ENCODE assay signal across 19 cellular contexts in the genomic region with DNA sequence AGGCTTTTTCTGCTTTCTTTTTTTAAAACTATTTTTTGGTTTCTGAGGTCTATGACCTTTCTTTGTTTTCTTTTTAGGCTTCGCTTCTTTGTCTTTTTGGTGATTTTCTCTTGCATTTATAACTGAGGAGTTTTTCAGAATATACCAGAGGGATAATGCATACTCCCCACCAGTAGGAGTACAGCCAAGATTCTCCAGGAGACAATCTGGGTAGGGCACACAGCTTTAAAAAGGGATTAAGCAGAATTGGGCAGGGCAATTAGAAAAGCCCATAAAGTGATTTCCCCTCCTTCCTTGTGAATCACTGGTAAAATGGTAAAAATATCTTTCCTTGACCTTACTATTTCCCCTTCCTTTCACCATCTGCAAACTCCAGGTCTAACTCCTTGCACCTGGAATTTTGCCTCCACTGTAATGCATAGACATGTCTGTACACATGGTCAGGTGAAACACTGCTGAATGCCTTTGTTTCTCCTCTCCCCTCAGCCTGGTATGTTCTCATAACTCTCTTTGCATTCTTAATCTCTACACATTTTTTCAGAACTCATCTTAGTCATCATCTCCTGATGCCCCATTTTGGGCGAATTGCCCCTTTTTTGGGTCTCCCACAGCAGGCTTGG.
DNase-seq lines count a peak whose midpoint lies in the region; TF ChIP-seq lines count a peak whose summit lies in the region.
"Had no signal": no experiment of that assay in that cellular context is flagged by ENCODE, and none has a peak within 500 bp of the region (broad histone marks: within the 10 kb centered on the region; RNA-seq: fewer than 3 reads in every experiment).

No MANE protein-coding gene starts in this region.

- no peak overlapping the region for H3K9ac ChIP-seq in endodermal cell (ENCODE audit: extremely low read depth, low read length, poor library complexity, severe bottlenecking)

- peaks cover 10% of the 10 kb centered on the region for H3K4me1 ChIP-seq in endodermal cell (ENCODE audit: control insufficient read depth, insufficient read depth, low read length)
- H3K4me1 ChIP-seq in transverse colon: peaks cover 0 to 13% (median 4%) of the 10 kb centered on the region in 4 donors

- H3K9me3 Mint-ChIP-seq in activated T-cell treated with anti-CD3 and anti-CD28 coated beads, Interleukin-2, amount 50 U/mL, for 24 hours: peaks cover 4% of the 10 kb centered on the region
- peaks cover 4% of the 10 kb centered on the region for H3K9me3 Mint-ChIP-seq in endodermal cell
- H3K9me3 Mint-ChIP-seq in osteocyte (ENCODE audit: unreplicated experiment): no peaks in the 10 kb centered on the region
- H3K9me3 Mint-ChIP-seq: activated T-helper 1 cell treated with anti-CD3 and anti-CD28 coated beads, Interleukin-12 subunit alpha, Interleukin-12 subunit beta, Interleukin-2, Interleukin-4 antibody, amounts not matched to agents 30 ng/mL and 10 ng/mL and 1 ng/mL, durations not matched to agents 14 hours and 24 hours and 36 hours had no signal

- intact Hi-C loops in transverse colon (cut with DNase I; ENCODE audit: low total_unique reads): no loop called here

- 74% methylated on average over 2 of the region's 2 CpGs; no CpG with 5 or more reads in 1 of the 2 experiments for WGBS in endodermal cell (ENCODE audit: insufficient coverage in 1 of 2, insufficient read length in 1 of 2), 2 experiments
- WGBS in transverse colon (ENCODE audit: low coverage in 1 of 2), 2 donors: 82 to 92% methylated on average over 2 of the region's 2 CpGs

- H3K27ac ChIP-seq in RWPE1 (no peak overlapping the region), endodermal cell (ENCODE audit: low read depth, low read length) (no peak overlapping the region), transverse colon (no peak overlapping the region)
- H3K27ac ChIP-seq: cardiac muscle cell, dorsolateral prefrontal cortex, esophagus muscularis mucosa had no signal

- no peak for TF ChIP-seq POLR2A in transverse colon (IDR thresholded peaks at IDR 0.05)

- H3K4me3 Mint-ChIP-seq in activated T-cell treated with anti-CD3 and anti-CD28 coated beads, Interleukin-2, amount 50 U/mL, for 24 hours: no peak overlapping the region
- no peak overlapping the region for H3K4me3 Mint-ChIP-seq in endodermal cell
- no peak overlapping the region for H3K4me3 Mint-ChIP-seq in osteocyte (ENCODE audit: unreplicated experiment)
- H3K4me3 Mint-ChIP-seq: activated T-helper 1 cell treated with anti-CD3 and anti-CD28 coated beads, Interleukin-12 subunit alpha, Interleukin-12 subunit beta, Interleukin-2, Interleukin-4 antibody, amounts not matched to agents 30 ng/mL and 10 ng/mL and 1 ng/mL, durations not matched to agents 14 hours and 24 hours and 36 hours had no signal

- POLR2A ChIA-PET in RWPE1 (lab: Yijun Ruan, JAX; ENCODE audit: low non-redundant PET): no interaction called here

- peaks cover 31% of the 10 kb centered on the region for H3K4me1 Mint-ChIP-seq in activated T-cell treated with anti-CD3 and anti-CD28 coated beads, Interleukin-2, amount 50 U/mL, for 24 hours (ENCODE audit: low read depth)
- H3K4me1 Mint-ChIP-seq in endodermal cell (peaks cover 21% of the 10 kb centered on the region), osteocyte (ENCODE audit: unreplicated experiment) (no peaks in the 10 kb centered on the region)

- no peak for DNase-seq in activated T-cell treated with anti-CD3 and anti-CD28 coated beads, Interleukin-2, amount 50 U/mL, for 24 hours
- no peak for DNase-seq in activated T-cell treated with anti-CD3 and anti-CD28 coated beads, Interleukin-2, amount 50 U/mL, for 48 hours
- DNase-seq in RWPE1 (ENCODE audit: low spot score): peak; percentile 27
- DNase-seq in endodermal cell: no peak
- no peak for DNase-seq in osteocyte (ENCODE audit: extremely low spot score, unreplicated experiment)
- no peak for DNase-seq in DMS153 treated with DMSO at 0.1 percent for 48 hours (lab: John Stamatoyannopoulos, UW; ENCODE audit: unreplicated experiment)
- DNase-seq in AG08396 (ENCODE audit: low spot score): no peak
- DNase-seq in transverse colon: no peak
- DNase-seq: activated CD4-positive, alpha-beta T cell treated with anti-CD3 and anti-CD28 coated beads for 1 hour; dorsolateral prefrontal cortex; NCI-H1417 treated with DMSO at 0.1 percent for 48 hours; NCI-H510A treated with DMSO at 0.1 percent for 48 hours; retina; Right ventricle myocardium superior; stimulated activated CD4-positive, alpha-beta T cell treated with anti-CD3 and anti-CD28 coated beads, Interleukin-12 subunit alpha, Interleukin-12 subunit beta, amount 100 ng/mL, for 4 hours; substantia nigra had no signal

- no peak for TF ChIP-seq EP300 in transverse colon (IDR thresholded peaks at IDR 0.05; ENCODE audit: low read depth)

- no peaks in the 10 kb centered on the region for H3K27me3 ChIP-seq in endodermal cell (ENCODE audit: control insufficient read depth, insufficient read depth, low read length, poor library complexity, severe bottlenecking)
- no peaks in the 10 kb centered on the region for H3K27me3 ChIP-seq in transverse colon
- H3K27me3 ChIP-seq: cardiac muscle cell, esophagus muscularis mucosa had no signal

- in situ Hi-C loops in transverse colon (cut with MboI; ENCODE audit: low pct_ligation_motif_present in 1 of 4, low pct_unique_long_range_greater_than_20kb in 1 of 4, low sequenced_read_pairs in 3 of 4): no loop called here

- H3K36me3 Mint-ChIP-seq in activated T-cell treated with anti-CD3 and anti-CD28 coated beads, Interleukin-2, amount 50 U/mL, for 24 hours (ENCODE audit: low read depth): peaks cover 40% of the 10 kb centered on the region
- H3K36me3 Mint-ChIP-seq in endodermal cell (ENCODE audit: low read depth) (no peaks in the 10 kb centered on the region), osteocyte (ENCODE audit: unreplicated experiment) (peaks cover 5% of the 10 kb centered on the region)

- TF ChIP-seq CTCF in RWPE1 (conservative IDR thresholded peaks at IDR 0.05; ENCODE audit: low read depth) (0 out of 2 replicates have a peak, but pooled peaks have one; percentile 11), endodermal cell (conservative IDR thresholded peaks at IDR 0.05) (peak; percentile 57), osteocyte (IDR thresholded peaks at IDR 0.05) (no peak), transverse colon (IDR thresholded peaks at IDR 0.05) (no peak)

- H3K36me3 ChIP-seq in endodermal cell (ENCODE audit: control insufficient read depth, insufficient read depth, low read length) (no peaks in the 10 kb centered on the region), transverse colon (no peaks in the 10 kb centered on the region)
- H3K36me3 ChIP-seq: cardiac muscle cell had no signal

- H3K27ac Mint-ChIP-seq in activated T-cell treated with anti-CD3 and anti-CD28 coated beads, Interleukin-2, amount 50 U/mL, for 24 hours: peak overlapping the region; percentile 39
- H3K27ac Mint-ChIP-seq in endodermal cell (no peak overlapping the region), osteocyte (ENCODE audit: unreplicated experiment) (peak overlapping the region; percentile 1)
- H3K27ac Mint-ChIP-seq: activated T-helper 1 cell treated with anti-CD3 and anti-CD28 coated beads, Interleukin-12 subunit alpha, Interleukin-12 subunit beta, Interleukin-2, Interleukin-4 antibody, amounts not matched to agents 30 ng/mL and 10 ng/mL and 1 ng/mL, durations not matched to agents 14 hours and 24 hours and 36 hours had no signal

- H3K9me3 ChIP-seq in endodermal cell (ENCODE audit: control insufficient read depth, low read length) (no peaks in the 10 kb centered on the region), transverse colon (no peaks in the 10 kb centered on the region)
- H3K9me3 ChIP-seq: esophagus muscularis mucosa had no signal

- CTCF ChIA-PET in RWPE1 (lab: Yijun Ruan, JAX): no interaction called here

- H3K27me3 Mint-ChIP-seq in activated T-cell treated with anti-CD3 and anti-CD28 coated beads, Interleukin-2, amount 50 U/mL, for 24 hours: no peaks in the 10 kb centered on the region
- no peaks in the 10 kb centered on the region for H3K27me3 Mint-ChIP-seq in endodermal cell (ENCODE audit: insufficient read depth)
- H3K27me3 Mint-ChIP-seq in osteocyte (ENCODE audit: unreplicated experiment): no peaks in the 10 kb centered on the region

- no peak overlapping the region for H3K4me3 ChIP-seq in endodermal cell (ENCODE audit: low read length)
- no peak overlapping the region for H3K4me3 ChIP-seq in transverse colon
- H3K4me3 ChIP-seq: cardiac muscle cell, dorsolateral prefrontal cortex, esophagus muscularis mucosa had no signal

Comparison
In these comparisons a context has a peak if more than half of its experiments do, and no peak if none do; other contexts are left out.
1. CTCF ChIP-seq: peak in RWPE1 (single experiment) and endodermal cell (single experiment); none in osteocyte (single experiment) and transverse colon (0 of 5).